In the genomic region with DNA sequence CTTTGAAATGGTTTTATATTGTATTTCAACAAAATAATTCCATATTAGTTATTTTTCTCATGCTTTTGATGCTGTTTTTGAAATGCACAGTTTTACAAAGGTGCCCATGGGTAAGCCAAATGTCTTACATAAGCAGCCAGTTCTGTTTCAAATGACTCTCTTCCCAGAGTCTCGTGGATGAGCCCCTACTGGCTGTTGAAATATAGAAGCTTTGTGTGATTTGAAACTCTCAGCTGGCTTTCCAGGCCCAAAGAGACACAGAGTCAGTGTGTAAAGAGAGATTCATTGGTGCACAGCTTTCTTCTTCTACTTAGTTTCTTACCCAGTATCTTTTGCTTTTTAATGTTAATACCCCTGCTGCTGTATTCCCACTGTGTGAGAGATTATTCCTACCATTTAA, we compare ENCODE assay signal across 1 cellular context.
TF ChIP-seq lines count a peak whose summit lies in the region.

No MANE protein-coding gene starts in this region.

TF ChIP-seq in WTC11, 78 proteins besides CTCF, POLR2A, EP300 and RAD21 (continued from another document):
- TF ChIP-seq, protein P1, sequence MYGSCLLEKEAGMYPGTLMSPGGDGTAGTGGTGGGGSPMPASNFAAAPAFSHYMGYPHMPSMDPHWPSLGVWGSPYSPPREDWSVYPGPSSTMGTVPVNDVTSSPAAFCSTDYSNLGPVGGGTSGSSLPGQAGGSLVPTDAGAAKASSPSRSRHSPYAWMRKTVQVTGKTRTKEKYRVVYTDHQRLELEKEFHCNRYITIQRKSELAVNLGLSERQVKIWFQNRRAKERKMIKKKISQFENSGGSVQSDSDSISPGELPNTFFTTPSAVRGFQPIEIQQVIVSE (CRISPR knock-in tag; IDR thresholded peaks at IDR 0.05; ENCODE audit: borderline replicate concordance): no peak
- TF ChIP-seq EMX1 (CRISPR knock-in tag; IDR thresholded peaks at IDR 0.05): no peak
- TF ChIP-seq, protein P2, sequence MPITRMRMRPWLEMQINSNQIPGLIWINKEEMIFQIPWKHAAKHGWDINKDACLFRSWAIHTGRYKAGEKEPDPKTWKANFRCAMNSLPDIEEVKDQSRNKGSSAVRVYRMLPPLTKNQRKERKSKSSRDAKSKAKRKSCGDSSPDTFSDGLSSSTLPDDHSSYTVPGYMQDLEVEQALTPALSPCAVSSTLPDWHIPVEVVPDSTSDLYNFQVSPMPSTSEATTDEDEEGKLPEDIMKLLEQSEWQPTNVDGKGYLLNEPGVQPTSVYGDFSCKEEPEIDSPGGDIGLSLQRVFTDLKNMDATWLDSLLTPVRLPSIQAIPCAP (CRISPR knock-in tag; IDR thresholded peaks at IDR 0.05): no peak
- TF ChIP-seq, protein P3, sequence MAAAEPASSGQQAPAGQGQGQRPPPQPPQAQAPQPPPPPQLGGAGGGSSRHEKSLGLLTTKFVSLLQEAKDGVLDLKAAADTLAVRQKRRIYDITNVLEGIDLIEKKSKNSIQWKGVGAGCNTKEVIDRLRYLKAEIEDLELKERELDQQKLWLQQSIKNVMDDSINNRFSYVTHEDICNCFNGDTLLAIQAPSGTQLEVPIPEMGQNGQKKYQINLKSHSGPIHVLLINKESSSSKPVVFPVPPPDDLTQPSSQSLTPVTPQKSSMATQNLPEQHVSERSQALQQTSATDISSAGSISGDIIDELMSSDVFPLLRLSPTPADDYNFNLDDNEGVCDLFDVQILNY (CRISPR knock-in tag; IDR thresholded peaks at IDR 0.05): no peak
- TF ChIP-seq CBFB (CRISPR knock-in tag; IDR thresholded peaks at IDR 0.05; ENCODE audit: low read depth): no peak
- no peak for TF ChIP-seq ZNF138 (CRISPR knock-in tag; conservative IDR thresholded peaks at IDR 0.05)
- TF ChIP-seq RORB (CRISPR knock-in tag; IDR thresholded peaks at IDR 0.05): no peak
- TF ChIP-seq, protein P4, sequence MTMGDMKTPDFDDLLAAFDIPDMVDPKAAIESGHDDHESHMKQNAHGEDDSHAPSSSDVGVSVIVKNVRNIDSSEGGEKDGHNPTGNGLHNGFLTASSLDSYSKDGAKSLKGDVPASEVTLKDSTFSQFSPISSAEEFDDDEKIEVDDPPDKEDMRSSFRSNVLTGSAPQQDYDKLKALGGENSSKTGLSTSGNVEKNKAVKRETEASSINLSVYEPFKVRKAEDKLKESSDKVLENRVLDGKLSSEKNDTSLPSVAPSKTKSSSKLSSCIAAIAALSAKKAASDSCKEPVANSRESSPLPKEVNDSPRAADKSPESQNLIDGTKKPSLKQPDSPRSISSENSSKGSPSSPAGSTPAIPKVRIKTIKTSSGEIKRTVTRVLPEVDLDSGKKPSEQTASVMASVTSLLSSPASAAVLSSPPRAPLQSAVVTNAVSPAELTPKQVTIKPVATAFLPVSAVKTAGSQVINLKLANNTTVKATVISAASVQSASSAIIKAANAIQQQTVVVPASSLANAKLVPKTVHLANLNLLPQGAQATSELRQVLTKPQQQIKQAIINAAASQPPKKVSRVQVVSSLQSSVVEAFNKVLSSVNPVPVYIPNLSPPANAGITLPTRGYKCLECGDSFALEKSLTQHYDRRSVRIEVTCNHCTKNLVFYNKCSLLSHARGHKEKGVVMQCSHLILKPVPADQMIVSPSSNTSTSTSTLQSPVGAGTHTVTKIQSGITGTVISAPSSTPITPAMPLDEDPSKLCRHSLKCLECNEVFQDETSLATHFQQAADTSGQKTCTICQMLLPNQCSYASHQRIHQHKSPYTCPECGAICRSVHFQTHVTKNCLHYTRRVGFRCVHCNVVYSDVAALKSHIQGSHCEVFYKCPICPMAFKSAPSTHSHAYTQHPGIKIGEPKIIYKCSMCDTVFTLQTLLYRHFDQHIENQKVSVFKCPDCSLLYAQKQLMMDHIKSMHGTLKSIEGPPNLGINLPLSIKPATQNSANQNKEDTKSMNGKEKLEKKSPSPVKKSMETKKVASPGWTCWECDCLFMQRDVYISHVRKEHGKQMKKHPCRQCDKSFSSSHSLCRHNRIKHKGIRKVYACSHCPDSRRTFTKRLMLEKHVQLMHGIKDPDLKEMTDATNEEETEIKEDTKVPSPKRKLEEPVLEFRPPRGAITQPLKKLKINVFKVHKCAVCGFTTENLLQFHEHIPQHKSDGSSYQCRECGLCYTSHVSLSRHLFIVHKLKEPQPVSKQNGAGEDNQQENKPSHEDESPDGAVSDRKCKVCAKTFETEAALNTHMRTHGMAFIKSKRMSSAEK (CRISPR knock-in tag; IDR thresholded peaks at IDR 0.05; ENCODE audit: borderline replicate concordance): no peak
